ENCODE assay signal across 20 cellular contexts in the genomic region with DNA sequence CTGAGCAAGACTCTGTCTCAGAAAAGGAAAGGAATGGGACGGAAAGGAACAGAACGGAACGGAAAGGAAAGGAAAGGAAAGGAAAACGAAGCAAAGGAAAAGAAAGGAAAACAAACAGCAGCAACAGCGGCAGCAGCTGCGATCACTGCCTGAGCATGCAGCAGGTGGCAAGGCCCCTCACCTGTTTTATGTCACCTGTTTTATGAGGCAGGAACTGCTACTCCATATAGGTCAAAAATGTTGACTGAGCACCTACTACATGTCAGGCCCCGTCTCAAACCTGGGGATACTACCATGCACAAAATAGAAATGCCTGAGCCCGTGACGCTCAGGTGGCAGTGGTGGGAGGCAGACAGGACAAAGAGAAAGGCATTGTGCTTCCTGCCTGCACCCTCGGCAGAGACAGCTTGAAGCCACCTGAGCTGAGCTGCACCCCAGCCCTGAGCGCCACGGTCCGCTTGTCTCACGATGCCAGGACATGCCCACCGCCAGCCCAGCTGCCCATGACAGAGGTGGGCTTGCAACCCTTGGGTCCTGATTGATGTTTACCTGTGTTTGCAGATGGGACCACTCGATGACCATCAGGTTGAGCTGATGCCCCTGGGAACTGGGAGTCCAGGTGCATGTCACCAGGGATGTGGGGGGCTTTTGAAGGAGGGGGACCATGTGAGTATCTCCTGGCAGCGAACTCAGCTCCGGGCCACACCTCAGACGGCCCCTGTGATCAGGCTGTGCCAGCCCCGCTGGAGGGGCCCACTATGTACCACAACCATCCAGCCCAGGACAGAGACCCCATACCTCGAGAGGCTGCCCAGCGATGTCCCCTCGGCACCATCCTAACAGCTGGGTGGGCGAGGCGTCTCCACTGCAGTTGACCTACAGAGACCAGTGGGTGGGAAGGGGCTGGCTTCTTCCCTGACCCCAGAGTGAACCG.
"Had no signal": no experiment of that assay in that cellular context is flagged by ENCODE, and none has a peak within 500 bp of the region (broad histone marks: within the 10 kb centered on the region; RNA-seq: fewer than 3 reads in every experiment).

No MANE protein-coding gene starts in this region.

- H3K36me3 Mint-ChIP-seq: stimulated activated effector memory CD8-positive, alpha-beta T cell treated with anti-CD3 and anti-CD28 coated beads, Interleukin-12 subunit alpha, Interleukin-12 subunit beta, amount 100 ng/mL, for 72 hours had no signal

- H3K4me3 Mint-ChIP-seq: endodermal cell; naive thymus-derived CD4-positive, alpha-beta T cell; neural crest cell; stimulated activated effector memory CD8-positive, alpha-beta T cell treated with anti-CD3 and anti-CD28 coated beads, Interleukin-12 subunit alpha, Interleukin-12 subunit beta, amount 100 ng/mL, for 72 hours had no signal

- H3K36me3 ChIP-seq: colonic mucosa, heart left ventricle, pancreas had no signal

- H3K4me3 ChIP-seq: colonic mucosa, heart left ventricle, pancreas, smooth muscle cell, tibial nerve had no signal

- H3K27me3 ChIP-seq: colonic mucosa, heart left ventricle, pancreas, tibial nerve had no signal

- H3K9me3 Mint-ChIP-seq: endodermal cell; neural crest cell; stimulated activated effector memory CD8-positive, alpha-beta T cell treated with anti-CD3 and anti-CD28 coated beads, Interleukin-12 subunit alpha, Interleukin-12 subunit beta, amount 100 ng/mL, for 72 hours had no signal

- H3K4me1 ChIP-seq: colonic mucosa, heart left ventricle, pancreas, tibial nerve had no signal

- H3K27ac Mint-ChIP-seq: endodermal cell; naive thymus-derived CD4-positive, alpha-beta T cell; stimulated activated effector memory CD8-positive, alpha-beta T cell treated with anti-CD3 and anti-CD28 coated beads, Interleukin-12 subunit alpha, Interleukin-12 subunit beta, amount 100 ng/mL, for 72 hours had no signal

- FAIRE-seq: frontal cortex, islet of Langerhans, pancreas had no signal

- H3K9me3 ChIP-seq: colonic mucosa, heart left ventricle, pancreas had no signal

- DNase-seq: colonic mucosa; effector CD4-positive, alpha-beta T cell; endodermal cell; heart left ventricle; hippocampal formation; mammary epithelial cell; naive thymus-derived CD4-positive, alpha-beta T cell; nucleus accumbens; pancreas; right cardiac atrium; stimulated activated CD4-positive, alpha-beta T cell treated with anti-CD3 and anti-CD28 coated beads, Interleukin-4, amount 100 ng/mL, for 1 hour; stimulated activated CD8-positive, alpha-beta memory T cell treated with anti-CD3 and anti-CD28 coated beads, Interleukin-4, amount 100 ng/mL, for 48 hours; stimulated activated naive CD8-positive, alpha-beta T cell treated with anti-CD3 and anti-CD28 coated beads, Interleukin-15, Interleukin-2, amounts not matched to agents 100 U/mL and 50 U/mL, for 24 hours had no signal

- ATAC-seq: heart left ventricle, left lobe of liver, pancreas had no signal

- H3K27ac ChIP-seq: colonic mucosa, heart left ventricle, pancreas, tibial nerve had no signal

- H3K4me1 Mint-ChIP-seq: endodermal cell had no signal
